Comparison of ENCODE assay signal across 1 cellular context in the genomic region with DNA sequence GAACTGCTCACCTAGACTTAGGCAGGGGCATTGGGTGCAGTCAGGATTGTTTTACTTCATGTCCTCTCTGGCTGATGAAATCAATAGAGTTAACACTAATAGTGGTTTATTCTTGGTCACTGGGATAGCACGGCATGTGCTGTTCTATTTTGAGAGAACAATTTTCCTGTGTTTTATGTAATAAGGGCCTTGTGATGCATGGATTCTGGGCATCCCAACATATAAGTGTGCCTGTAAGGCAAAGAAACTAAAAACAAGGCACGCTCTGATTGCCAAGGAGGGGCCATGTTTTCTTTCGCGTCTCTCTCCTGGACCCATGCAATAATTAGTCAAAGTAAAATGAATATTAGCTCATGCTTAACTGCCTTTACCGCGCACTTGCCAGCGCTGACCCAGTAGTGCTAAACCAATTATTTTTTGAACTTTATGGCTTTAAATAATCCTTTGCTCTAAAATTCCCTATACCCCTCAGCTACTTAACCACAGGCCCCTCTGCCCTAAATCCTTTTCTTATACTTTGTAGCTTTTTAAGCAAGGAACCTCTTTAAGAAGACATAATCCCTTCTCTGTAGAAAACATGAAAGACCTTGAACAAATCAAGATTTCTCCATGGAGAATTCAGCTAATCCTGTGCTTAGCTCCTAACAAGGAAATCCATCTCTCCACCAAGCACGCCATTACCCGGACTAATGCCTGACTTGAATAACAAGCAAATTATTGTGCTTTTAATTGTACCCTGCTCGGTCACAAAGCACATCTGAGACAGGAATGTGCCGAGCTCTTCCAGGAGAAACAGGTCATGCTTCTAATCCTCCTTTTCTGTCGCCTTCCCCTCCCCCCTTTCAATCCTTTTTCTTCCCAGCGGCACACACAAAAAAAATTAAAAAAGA.
TF ChIP-seq lines count a peak whose summit lies in the region.

No MANE protein-coding gene starts in this region.

TF ChIP-seq in GM23338, 12 proteins besides CTCF, POLR2A, EP300 and RAD21:
- TF ChIP-seq, protein P1, sequence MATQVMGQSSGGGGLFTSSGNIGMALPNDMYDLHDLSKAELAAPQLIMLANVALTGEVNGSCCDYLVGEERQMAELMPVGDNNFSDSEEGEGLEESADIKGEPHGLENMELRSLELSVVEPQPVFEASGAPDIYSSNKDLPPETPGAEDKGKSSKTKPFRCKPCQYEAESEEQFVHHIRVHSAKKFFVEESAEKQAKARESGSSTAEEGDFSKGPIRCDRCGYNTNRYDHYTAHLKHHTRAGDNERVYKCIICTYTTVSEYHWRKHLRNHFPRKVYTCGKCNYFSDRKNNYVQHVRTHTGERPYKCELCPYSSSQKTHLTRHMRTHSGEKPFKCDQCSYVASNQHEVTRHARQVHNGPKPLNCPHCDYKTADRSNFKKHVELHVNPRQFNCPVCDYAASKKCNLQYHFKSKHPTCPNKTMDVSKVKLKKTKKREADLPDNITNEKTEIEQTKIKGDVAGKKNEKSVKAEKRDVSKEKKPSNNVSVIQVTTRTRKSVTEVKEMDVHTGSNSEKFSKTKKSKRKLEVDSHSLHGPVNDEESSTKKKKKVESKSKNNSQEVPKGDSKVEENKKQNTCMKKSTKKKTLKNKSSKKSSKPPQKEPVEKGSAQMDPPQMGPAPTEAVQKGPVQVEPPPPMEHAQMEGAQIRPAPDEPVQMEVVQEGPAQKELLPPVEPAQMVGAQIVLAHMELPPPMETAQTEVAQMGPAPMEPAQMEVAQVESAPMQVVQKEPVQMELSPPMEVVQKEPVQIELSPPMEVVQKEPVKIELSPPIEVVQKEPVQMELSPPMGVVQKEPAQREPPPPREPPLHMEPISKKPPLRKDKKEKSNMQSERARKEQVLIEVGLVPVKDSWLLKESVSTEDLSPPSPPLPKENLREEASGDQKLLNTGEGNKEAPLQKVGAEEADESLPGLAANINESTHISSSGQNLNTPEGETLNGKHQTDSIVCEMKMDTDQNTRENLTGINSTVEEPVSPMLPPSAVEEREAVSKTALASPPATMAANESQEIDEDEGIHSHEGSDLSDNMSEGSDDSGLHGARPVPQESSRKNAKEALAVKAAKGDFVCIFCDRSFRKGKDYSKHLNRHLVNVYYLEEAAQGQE (IDR thresholded peaks at IDR 0.05; ENCODE audit: unreplicated experiment): no peak
- TF ChIP-seq JUNB (IDR thresholded peaks at IDR 0.05; ENCODE audit: unreplicated experiment): no peak
- no peak for TF ChIP-seq NANOG (IDR thresholded peaks at IDR 0.05; ENCODE audit: borderline replicate concordance)
